1 cellular context compared by ENCODE assay signal in the genomic region with DNA sequence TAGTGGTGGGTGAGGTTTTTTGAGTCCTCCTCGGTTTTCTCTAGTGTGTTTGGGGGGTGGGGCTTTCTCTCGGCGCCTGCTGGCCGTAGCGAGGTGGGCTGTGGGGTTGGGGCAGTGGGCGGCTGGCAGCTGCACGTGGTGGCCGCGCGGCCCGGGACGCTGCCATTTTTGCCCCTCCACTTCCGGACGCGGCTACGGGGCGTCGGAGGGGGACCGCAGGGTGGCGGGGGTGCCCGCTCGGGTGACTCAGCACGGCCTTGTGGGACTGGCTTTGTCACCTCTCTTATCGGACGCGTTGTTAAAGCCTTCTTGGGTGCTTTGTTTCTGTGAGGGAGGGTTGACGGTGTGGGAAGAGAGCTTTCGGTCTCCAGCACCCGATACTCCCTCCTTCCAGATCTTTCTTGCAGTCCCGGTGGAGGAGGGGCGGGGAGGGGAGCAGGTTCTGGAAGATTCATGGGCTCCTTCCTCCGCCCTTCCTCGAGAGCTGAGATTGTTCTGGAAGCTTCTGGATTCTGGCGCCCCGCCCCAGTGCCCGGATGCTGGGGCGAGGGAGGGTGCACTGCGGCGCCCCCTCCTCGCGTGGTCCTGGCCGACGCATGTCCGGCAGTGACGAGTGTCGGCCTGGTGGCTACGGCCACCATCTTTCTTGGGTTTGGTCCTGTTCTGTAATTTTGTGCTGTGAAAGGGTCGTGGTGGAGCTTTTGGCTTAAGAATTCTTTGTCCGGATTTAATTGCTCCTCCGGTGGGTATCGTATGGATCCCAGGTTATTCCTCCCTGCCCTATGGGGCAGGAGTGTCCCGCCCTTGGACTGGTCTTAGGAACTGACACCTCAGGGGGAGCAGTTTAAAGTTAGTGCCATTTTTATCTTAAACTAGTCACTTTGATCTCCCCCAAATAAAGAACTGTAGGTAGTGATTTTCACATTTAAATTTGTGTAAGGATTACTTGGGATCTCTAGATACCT.
A peak's percentile ranks its signal among the peaks of the same experiment; 100 is the strongest.
TF ChIP-seq lines count a peak whose summit lies in the region.

No MANE protein-coding gene starts in this region.

TF ChIP-seq in HepG2, 621 proteins besides CTCF, POLR2A, EP300 and RAD21 (continued from another document and continues in another):
- TF ChIP-seq MAZ (IDR thresholded peaks at IDR 0.05; ENCODE audit: borderline replicate concordance, low read depth, low read length) (no peak), MAZ (CRISPR knock-in tag; IDR thresholded peaks at IDR 0.05; ENCODE audit: low read depth) (no peak; the same call in 1 of the 2 replicates), CREM (IDR thresholded peaks at IDR 0.05) (no peak), CREM (CRISPR knock-in tag; IDR thresholded peaks at IDR 0.05) (no peak), CERS6 (CRISPR knock-in tag; IDR thresholded peaks at IDR 0.05) (no peak), MIER2 (CRISPR knock-in tag; IDR thresholded peaks at IDR 0.05) (0 out of 2 replicates have a peak, but pooled peaks have one; percentile 53), ZNF253 (CRISPR knock-in tag; IDR thresholded peaks at IDR 0.05; ENCODE audit: borderline replicate concordance) (no peak; the same call in 1 of the 2 replicates), ZNF549 (CRISPR knock-in tag; IDR thresholded peaks at IDR 0.05) (no peak), ZNF10 (CRISPR knock-in tag; IDR thresholded peaks at IDR 0.05; ENCODE audit: borderline replicate concordance, low read depth) (no peak), ZNF468 (CRISPR knock-in tag; IDR thresholded peaks at IDR 0.05) (no peak), ZNF841 (CRISPR knock-in tag; IDR thresholded peaks at IDR 0.05; ENCODE audit: borderline replicate concordance) (no peak), IKZF5 (CRISPR knock-in tag; IDR thresholded peaks at IDR 0.05) (no peak), MED1 (CRISPR knock-in tag; IDR thresholded peaks at IDR 0.05) (peak; percentile 19; the same call in 1 of the 2 replicates), ZNF790 (CRISPR knock-in tag; IDR thresholded peaks at IDR 0.05; ENCODE audit: borderline replicate concordance) (0 out of 2 replicates have a peak, but pooled peaks have one; percentile 77), CHCHD3 (CRISPR knock-in tag; IDR thresholded peaks at IDR 0.05) (0 out of 2 replicates have a peak, but pooled peaks have one; percentile 26), SUZ12 (IDR thresholded peaks at IDR 0.05; ENCODE audit: low read depth, low read length) (no peak), GPN1 (CRISPR knock-in tag; IDR thresholded peaks at IDR 0.05; ENCODE audit: borderline replicate concordance) (no peak), KLF12 (CRISPR knock-in tag; IDR thresholded peaks at IDR 0.05; ENCODE audit: borderline replicate concordance) (peak; percentile 23; the same call in 1 of the 2 replicates), GPBP1L1 (CRISPR knock-in tag; IDR thresholded peaks at IDR 0.05) (no peak), ESRRA (CRISPR knock-in tag; IDR thresholded peaks at IDR 0.05; ENCODE audit: low read depth) (no peak), ZNF460 (CRISPR knock-in tag; IDR thresholded peaks at IDR 0.05; ENCODE audit: borderline replicate concordance) (no peak), E2F2 (CRISPR knock-in tag; IDR thresholded peaks at IDR 0.05; ENCODE audit: borderline replicate concordance) (no peak), ZNF629 (CRISPR knock-in tag; conservative IDR thresholded peaks at IDR 0.05) (0 out of 2 replicates have a peak, but pooled peaks have one; percentile 3), ONECUT2 (CRISPR knock-in tag; IDR thresholded peaks at IDR 0.05) (no peak), PHB2 (IDR thresholded peaks at IDR 0.05; ENCODE audit: partially characterized antibody) (no peak), ZBED4 (CRISPR knock-in tag; IDR thresholded peaks at IDR 0.05; ENCODE audit: borderline replicate concordance) (peak; percentile 29; the same call in 1 of the 2 replicates), RELA (CRISPR knock-in tag; IDR thresholded peaks at IDR 0.05) (no peak), ZNF34 (CRISPR knock-in tag; IDR thresholded peaks at IDR 0.05; ENCODE audit: borderline replicate concordance) (no peak), ZFP91 (CRISPR knock-in tag; IDR thresholded peaks at IDR 0.05; ENCODE audit: borderline replicate concordance) (no peak; the same call in 1 of the 2 replicates), PITX1 (CRISPR knock-in tag; IDR thresholded peaks at IDR 0.05) (0 out of 2 replicates have a peak, but pooled peaks have one; percentile 26), ZNF138 (CRISPR knock-in tag; IDR thresholded peaks at IDR 0.05; ENCODE audit: low read depth) (0 out of 2 replicates have a peak, but pooled peaks have one; percentile 40), ZNF639 (CRISPR knock-in tag; conservative IDR thresholded peaks at IDR 0.05) (peak; percentile 68; the same call in 1 of the 2 replicates)
- TF ChIP-seq, protein P1, sequence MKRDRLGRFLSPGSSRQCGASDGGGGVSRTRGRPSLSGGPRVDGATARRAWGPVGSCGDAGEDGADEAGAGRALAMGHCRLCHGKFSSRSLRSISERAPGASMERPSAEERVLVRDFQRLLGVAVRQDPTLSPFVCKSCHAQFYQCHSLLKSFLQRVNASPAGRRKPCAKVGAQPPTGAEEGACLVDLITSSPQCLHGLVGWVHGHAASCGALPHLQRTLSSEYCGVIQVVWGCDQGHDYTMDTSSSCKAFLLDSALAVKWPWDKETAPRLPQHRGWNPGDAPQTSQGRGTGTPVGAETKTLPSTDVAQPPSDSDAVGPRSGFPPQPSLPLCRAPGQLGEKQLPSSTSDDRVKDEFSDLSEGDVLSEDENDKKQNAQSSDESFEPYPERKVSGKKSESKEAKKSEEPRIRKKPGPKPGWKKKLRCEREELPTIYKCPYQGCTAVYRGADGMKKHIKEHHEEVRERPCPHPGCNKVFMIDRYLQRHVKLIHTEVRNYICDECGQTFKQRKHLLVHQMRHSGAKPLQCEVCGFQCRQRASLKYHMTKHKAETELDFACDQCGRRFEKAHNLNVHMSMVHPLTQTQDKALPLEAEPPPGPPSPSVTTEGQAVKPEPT (CRISPR knock-in tag; IDR thresholded peaks at IDR 0.05; ENCODE audit: low read depth), result no peak
- TF ChIP-seq, protein P2, sequence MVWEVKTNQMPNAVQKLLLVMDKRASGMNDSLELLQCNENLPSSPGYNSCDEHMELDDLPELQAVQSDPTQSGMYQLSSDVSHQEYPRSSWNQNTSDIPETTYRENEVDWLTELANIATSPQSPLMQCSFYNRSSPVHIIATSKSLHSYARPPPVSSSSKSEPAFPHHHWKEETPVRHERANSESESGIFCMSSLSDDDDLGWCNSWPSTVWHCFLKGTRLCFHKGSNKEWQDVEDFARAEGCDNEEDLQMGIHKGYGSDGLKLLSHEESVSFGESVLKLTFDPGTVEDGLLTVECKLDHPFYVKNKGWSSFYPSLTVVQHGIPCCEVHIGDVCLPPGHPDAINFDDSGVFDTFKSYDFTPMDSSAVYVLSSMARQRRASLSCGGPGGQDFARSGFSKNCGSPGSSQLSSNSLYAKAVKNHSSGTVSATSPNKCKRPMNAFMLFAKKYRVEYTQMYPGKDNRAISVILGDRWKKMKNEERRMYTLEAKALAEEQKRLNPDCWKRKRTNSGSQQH (CRISPR knock-in tag; IDR thresholded peaks at IDR 0.05; ENCODE audit: low read depth), result no peak
- TF ChIP-seq, protein P3, sequence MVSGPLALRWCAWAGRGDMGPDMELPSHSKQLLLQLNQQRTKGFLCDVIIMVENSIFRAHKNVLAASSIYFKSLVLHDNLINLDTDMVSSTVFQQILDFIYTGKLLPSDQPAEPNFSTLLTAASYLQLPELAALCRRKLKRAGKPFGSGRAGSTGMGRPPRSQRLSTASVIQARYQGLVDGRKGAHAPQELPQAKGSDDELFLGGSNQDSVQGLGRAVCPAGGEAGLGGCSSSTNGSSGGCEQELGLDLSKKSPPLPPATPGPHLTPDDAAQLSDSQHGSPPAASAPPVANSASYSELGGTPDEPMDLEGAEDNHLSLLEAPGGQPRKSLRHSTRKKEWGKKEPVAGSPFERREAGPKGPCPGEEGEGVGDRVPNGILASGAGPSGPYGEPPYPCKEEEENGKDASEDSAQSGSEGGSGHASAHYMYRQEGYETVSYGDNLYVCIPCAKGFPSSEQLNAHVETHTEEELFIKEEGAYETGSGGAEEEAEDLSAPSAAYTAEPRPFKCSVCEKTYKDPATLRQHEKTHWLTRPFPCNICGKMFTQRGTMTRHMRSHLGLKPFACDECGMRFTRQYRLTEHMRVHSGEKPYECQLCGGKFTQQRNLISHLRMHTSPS (CRISPR knock-in tag; IDR thresholded peaks at IDR 0.05; ENCODE audit: low read depth), result peak; percentile 63; the same call in 1 of the 2 replicates
- TF ChIP-seq, protein P4, sequence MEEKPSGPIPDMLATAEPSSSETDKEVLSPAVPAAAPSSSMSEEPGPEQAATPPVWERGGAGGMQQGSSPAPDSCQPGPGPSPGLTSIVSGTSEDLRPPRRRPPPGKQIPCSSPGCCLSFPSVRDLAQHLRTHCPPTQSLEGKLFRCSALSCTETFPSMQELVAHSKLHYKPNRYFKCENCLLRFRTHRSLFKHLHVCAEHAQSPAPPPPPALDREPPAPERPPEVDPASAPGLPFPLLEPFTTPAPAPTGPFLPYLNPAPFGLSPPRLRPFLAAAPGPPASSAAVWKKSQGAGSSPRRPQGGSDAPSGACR (CRISPR knock-in tag; IDR thresholded peaks at IDR 0.05), result no peak
